8 cellular contexts compared by ENCODE assay signal in the genomic region with DNA sequence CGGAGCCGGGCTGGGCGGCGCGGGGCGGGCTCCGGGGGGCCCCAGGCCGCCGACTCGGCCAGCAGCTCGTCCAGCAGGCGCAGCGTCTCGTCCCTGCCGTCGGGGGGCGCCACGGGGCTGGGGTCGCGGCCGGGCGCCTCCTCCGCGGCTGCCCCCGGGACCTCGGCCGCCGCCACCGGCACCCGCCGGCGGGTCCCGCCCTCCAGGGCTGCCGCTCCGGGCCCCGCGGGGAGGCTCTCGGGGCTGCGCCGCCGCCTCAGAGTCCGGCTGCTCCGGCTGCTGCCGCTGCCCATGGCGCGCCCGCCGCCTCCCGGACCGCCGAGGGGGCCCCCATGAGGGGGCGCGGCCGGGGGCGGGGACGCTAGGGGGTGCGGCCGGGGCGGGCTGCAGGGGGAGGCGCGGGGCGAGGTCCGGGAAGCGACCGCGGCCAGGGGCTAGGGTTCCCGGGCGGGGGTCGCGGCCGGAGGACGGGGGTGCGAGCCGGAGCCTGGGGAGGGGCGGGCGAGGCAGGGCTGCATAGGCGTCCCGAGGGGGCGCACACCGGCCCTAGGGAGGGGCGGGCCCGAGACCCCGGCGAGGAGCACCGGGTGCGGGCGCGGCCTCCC. TPM values are rescaled to one million over a fixed set of nuclear protein-coding genes. Genes with fewer than 3 reads are reported as not detected.
DNase-seq lines count a peak whose midpoint lies in the region; ATAC-seq, FAIRE-seq and TF ChIP-seq lines count a peak whose summit lies in the region.

A gene with protein sequence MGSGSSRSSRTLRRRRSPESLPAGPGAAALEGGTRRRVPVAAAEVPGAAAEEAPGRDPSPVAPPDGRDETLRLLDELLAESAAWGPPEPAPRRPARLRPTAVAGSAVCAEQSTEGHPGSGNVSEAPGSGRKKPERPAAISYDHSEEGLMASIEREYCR (minus strand): TSS at position 481 of the 605 bp plus-strand sequence. CDS start 188 bp downstream, at position 293.

- peak within 1 kb of the TSS; percentile 57 for H3K4me2 ChIP-seq in mesendoderm (ENCODE audit: low read length)

- H2BK5ac ChIP-seq in mesendoderm (ENCODE audit: low read length) = no peak within 1 kb of the TSS

- H3K9ac ChIP-seq in mesendoderm (ENCODE audit: low read length) = peak within 1 kb of the TSS; percentile 44

- no peak within 1 kb of the TSS for H2AK5ac ChIP-seq in mesendoderm (ENCODE audit: low read length)

- no peak within 1 kb of the TSS for H4K5ac ChIP-seq in mesendoderm (ENCODE audit: low read length)

- H3K36me3 ChIP-seq in mesendoderm (ENCODE audit: control insufficient read depth, insufficient read depth, low read length) = no peaks in the 10 kb centered on the region

- H3K79me2 ChIP-seq in mesendoderm (ENCODE audit: control insufficient read depth, insufficient read depth, low read length) = no peaks in the 10 kb centered on the region

- no peak within 1 kb of the TSS for H3K23ac ChIP-seq in mesendoderm (ENCODE audit: low read length)

- peak; percentile 17 for DNase-seq in ELR (ENCODE audit: low read depth)
- peak; percentile 21 for DNase-seq in NCI-H69 (lab: John Stamatoyannopoulos, UW)
- DNase-seq in coronary artery (ENCODE audit: low spot score) = no peak
- DNase-seq in mesendoderm = peak; percentile 44
- peak; percentile 94 for DNase-seq in urothelium cell line (ENCODE audit: low spot score)
- no peak for DNase-seq in middle frontal gyrus (ENCODE audit: extremely low spot score, low spot score)
- no peak for DNase-seq in AML-193 (lab: John Stamatoyannopoulos, UW)

- H3K79me1 ChIP-seq in mesendoderm (ENCODE audit: low read length) = no peaks in the 10 kb centered on the region

- H3K4me1 ChIP-seq in mesendoderm (ENCODE audit: control insufficient read depth, low read depth, low read length) = no peaks in the 10 kb centered on the region

- no peak within 1 kb of the TSS for H3K4ac ChIP-seq in mesendoderm (ENCODE audit: low read depth, low read length)

- H3K27ac ChIP-seq in coronary artery (peak within 1 kb of the TSS; percentile 95 to 98), mesendoderm (ENCODE audit: low read depth, low read length) (no peak within 1 kb of the TSS)

- no peak for TF ChIP-seq CTCF in coronary artery (IDR thresholded peaks at IDR 0.05)

- H3K4me3 ChIP-seq in coronary artery (peak within 1 kb of the TSS; percentile 94), mesendoderm (ENCODE audit: low read length) (no peak within 1 kb of the TSS)

- no peak within 1 kb of the TSS for H2BK120ac ChIP-seq in mesendoderm (ENCODE audit: low read depth, low read length)

- WGBS in mesendoderm (ENCODE audit: extremely low coverage, insufficient coverage, low lambda C conversion rate) = no CpG with 5 or more reads among the region's 88 CpGs

- ATAC-seq in GM21423 (IDR thresholded peaks at IDR 0.05; ENCODE audit: unreplicated experiment) = peak; percentile 38

- H3K18ac ChIP-seq in mesendoderm (ENCODE audit: low read length) = peak within 1 kb of the TSS; percentile 86

- H4K8ac ChIP-seq in mesendoderm (ENCODE audit: low read depth, low read length) = no peak within 1 kb of the TSS

- no peak within 1 kb of the TSS for H2BK15ac ChIP-seq in mesendoderm (replicated peaks; ENCODE audit: low read depth)

- H3K56ac ChIP-seq in mesendoderm (ENCODE audit: low read length) = peak within 1 kb of the TSS; percentile 67

- FAIRE-seq in urothelium cell line (lab: Jason Lieb, UNC) = no peak

- H3K27me3 ChIP-seq in mesendoderm (ENCODE audit: insufficient read depth, low read length, poor library complexity) = peaks cover 17% of the 10 kb centered on the region

RNA-seq across cellular contexts. Expression of the gene that starts here (rescaled TPM):
- polyA plus RNA-seq in mesendoderm (2013, experiment 1 of 2) = 0.08 TPM
- 0.06 TPM for polyA plus RNA-seq in mesendoderm (2013, experiment 2 of 2)

Comparison
In these comparisons a context has a peak if more than half of its experiments do, and no peak if none do; other contexts are left out.
1. DNase-seq: peak in ELR (single experiment), NCI-H69 (single experiment), mesendoderm (single experiment) and urothelium cell line (single experiment); none in coronary artery (single experiment), middle frontal gyrus (single experiment) and AML-193 (0 of 2).